In genomic region chr3:30198162-30198561, GRCh38 we compare ENCODE assay signal across 14 cellular contexts.
DNase-seq lines count a peak whose midpoint lies in the region; TF ChIP-seq lines count a peak whose summit lies in the region.
"Had no signal": no experiment of that assay in that cellular context is flagged by ENCODE, and none has a peak within 500 bp of the region (broad histone marks: within the 10 kb centered on the region; RNA-seq: fewer than 3 reads in every experiment).

No MANE protein-coding gene starts in this region.

- TF ChIP-seq CTCF in choroid plexus epithelial cell (conservative IDR thresholded peaks at IDR 0.05; ENCODE audit: low read depth, low read length): no peak

- peak; percentile 7 for DNase-seq in ELF-1 (ENCODE audit: low read depth, low spot score)
- peak; percentile 3 for DNase-seq in NCI-H146 treated with DMSO at 0.1 percent for 48 hours (lab: John Stamatoyannopoulos, UW; ENCODE audit: unreplicated experiment)
- DNase-seq in choroid plexus epithelial cell (ENCODE audit: low read depth): peak; percentile 39
- DNase-seq in left kidney (ENCODE audit: low read depth, low spot score): peak; percentile 13
- no peak for DNase-seq in NCI-H2029 (lab: John Stamatoyannopoulos, UW)
- DNase-seq in stimulated activated CD4-positive, alpha-beta T cell treated with anti-CD3 and anti-CD28 coated beads, Interleukin-4, amount 100 ng/mL, for 1 hour: no peak
- no peak for DNase-seq in caudate nucleus (lab: John Stamatoyannopoulos, UW)
- DNase-seq in anterior cingulate cortex (lab: John Stamatoyannopoulos, UW): no peak
- DNase-seq: activated effector memory CD4-positive, alpha-beta T cell treated with Interleukin-2 at 50 U/mL for 16 hours; NCI-H1694; Peyer's patch; T-cell had no signal

- H3K27ac ChIP-seq in caudate nucleus (ENCODE audit: low read depth, low read length): no peak overlapping the region
- H3K27ac ChIP-seq: KMS-11, Peyer's patch, prostate gland had no signal

- H3K4me3 ChIP-seq in choroid plexus epithelial cell (ENCODE audit: low read depth, low read length): no peak overlapping the region
- H3K4me3 ChIP-seq: Peyer's patch, prostate gland had no signal

Comparison
In these comparisons a context has a peak if more than half of its experiments do, and no peak if none do; other contexts are left out.
1. DNase-seq: peak in ELF-1 (single experiment), NCI-H146 treated with DMSO at 0.1 percent for 48 hours (single experiment), choroid plexus epithelial cell (single experiment) and left kidney (single experiment); none in NCI-H2029 (single experiment), stimulated activated CD4-positive, alpha-beta T cell treated with anti-CD3 and anti-CD28 coated beads, Interleukin-4, amount 100 ng/mL, for 1 hour (single experiment), caudate nucleus (0 of 61) and anterior cingulate cortex (0 of 58).